1 cellular context compared by ENCODE assay signal in genomic region chr20:32521780-32522524, GRCh38.
TF ChIP-seq lines count a peak whose summit lies in the region.

No MANE protein-coding gene starts in this region.

TF ChIP-seq in K562, 482 proteins besides CTCF, POLR2A, EP300 and RAD21 (continued from another document and continues in another):
- TF ChIP-seq TFE3 (CRISPR knock-in tag; IDR thresholded peaks at IDR 0.05) = no peak
- no peak for TF ChIP-seq U2AF2 (optimal IDR thresholded peaks at IDR 0.05; ENCODE audit: low read depth, low read length)
- no peak for TF ChIP-seq THRB (CRISPR knock-in tag; conservative IDR thresholded peaks at IDR 0.05)
- TF ChIP-seq ATF2 (CRISPR knock-in tag; IDR thresholded peaks at IDR 0.05) = no peak
- TF ChIP-seq ILF3 (IDR thresholded peaks at IDR 0.05; ENCODE audit: borderline replicate concordance) = no peak
- TF ChIP-seq PRDM10 (IDR thresholded peaks at IDR 0.05; ENCODE audit: partially characterized antibody) = no peak
- TF ChIP-seq, protein P1, sequence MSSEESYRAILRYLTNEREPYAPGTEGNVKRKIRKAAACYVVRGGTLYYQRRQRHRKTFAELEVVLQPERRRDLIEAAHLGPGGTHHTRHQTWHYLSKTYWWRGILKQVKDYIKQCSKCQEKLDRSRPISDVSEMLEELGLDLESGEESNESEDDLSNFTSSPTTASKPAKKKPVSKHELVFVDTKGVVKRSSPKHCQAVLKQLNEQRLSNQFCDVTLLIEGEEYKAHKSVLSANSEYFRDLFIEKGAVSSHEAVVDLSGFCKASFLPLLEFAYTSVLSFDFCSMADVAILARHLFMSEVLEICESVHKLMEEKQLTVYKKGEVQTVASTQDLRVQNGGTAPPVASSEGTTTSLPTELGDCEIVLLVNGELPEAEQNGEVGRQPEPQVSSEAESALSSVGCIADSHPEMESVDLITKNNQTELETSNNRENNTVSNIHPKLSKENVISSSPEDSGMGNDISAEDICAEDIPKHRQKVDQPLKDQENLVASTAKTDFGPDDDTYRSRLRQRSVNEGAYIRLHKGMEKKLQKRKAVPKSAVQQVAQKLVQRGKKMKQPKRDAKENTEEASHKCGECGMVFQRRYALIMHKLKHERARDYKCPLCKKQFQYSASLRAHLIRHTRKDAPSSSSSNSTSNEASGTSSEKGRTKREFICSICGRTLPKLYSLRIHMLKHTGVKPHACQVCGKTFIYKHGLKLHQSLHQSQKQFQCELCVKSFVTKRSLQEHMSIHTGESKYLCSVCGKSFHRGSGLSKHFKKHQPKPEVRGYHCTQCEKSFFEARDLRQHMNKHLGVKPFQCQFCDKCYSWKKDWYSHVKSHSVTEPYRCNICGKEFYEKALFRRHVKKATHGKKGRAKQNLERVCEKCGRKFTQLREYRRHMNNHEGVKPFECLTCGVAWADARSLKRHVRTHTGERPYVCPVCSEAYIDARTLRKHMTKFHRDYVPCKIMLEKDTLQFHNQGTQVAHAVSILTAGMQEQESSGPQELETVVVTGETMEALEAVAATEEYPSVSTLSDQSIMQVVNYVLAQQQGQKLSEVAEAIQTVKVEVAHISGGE (CRISPR knock-in tag; IDR thresholded peaks at IDR 0.05) = no peak
- TF ChIP-seq MAFK (IDR thresholded peaks at IDR 0.05; ENCODE audit: low read length) = no peak
- TF ChIP-seq SIRT6 (IDR thresholded peaks at IDR 0.05; ENCODE audit: low read depth, low read length) = no peak
- TF ChIP-seq, protein P2, sequence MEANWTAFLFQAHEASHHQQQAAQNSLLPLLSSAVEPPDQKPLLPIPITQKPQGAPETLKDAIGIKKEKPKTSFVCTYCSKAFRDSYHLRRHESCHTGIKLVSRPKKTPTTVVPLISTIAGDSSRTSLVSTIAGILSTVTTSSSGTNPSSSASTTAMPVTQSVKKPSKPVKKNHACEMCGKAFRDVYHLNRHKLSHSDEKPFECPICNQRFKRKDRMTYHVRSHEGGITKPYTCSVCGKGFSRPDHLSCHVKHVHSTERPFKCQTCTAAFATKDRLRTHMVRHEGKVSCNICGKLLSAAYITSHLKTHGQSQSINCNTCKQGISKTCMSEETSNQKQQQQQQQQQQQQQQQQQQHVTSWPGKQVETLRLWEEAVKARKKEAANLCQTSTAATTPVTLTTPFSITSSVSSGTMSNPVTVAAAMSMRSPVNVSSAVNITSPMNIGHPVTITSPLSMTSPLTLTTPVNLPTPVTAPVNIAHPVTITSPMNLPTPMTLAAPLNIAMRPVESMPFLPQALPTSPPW (CRISPR knock-in tag; IDR thresholded peaks at IDR 0.05) = peak; percentile 48
- TF ChIP-seq KDM1A (IDR thresholded peaks at IDR 0.05) = no peak
- TF ChIP-seq MAZ (CRISPR knock-in tag; conservative IDR thresholded peaks at IDR 0.05 in 1 of 2, IDR thresholded peaks at IDR 0.05 in 1 of 2) = peak; percentile 30 to 87; a peak in 2 of 4 replicates
- no peak for TF ChIP-seq RFX7 (CRISPR knock-in tag; IDR thresholded peaks at IDR 0.05)
- no peak for TF ChIP-seq DIDO1 (tag; IDR thresholded peaks at IDR 0.05; ENCODE audit: low read depth)
- no peak for TF ChIP-seq CBFB (CRISPR knock-in tag; IDR thresholded peaks at IDR 0.05)
- TF ChIP-seq ARHGAP35 (IDR thresholded peaks at IDR 0.05; ENCODE audit: partially characterized antibody) = no peak
- no peak for TF ChIP-seq HINFP (tag; conservative IDR thresholded peaks at IDR 0.05; ENCODE audit: low read depth)
- no peak for TF ChIP-seq ELF1 (tag; IDR thresholded peaks at IDR 0.05)
- no peak for TF ChIP-seq HDAC3 (IDR thresholded peaks at IDR 0.05; ENCODE audit: borderline replicate concordance, partially characterized antibody)
- TF ChIP-seq NCOA2 (IDR thresholded peaks at IDR 0.05; ENCODE audit: partially characterized antibody in 2 of 2) = no peak
- TF ChIP-seq TEAD4 (IDR thresholded peaks at IDR 0.05; ENCODE audit: low read length) = no peak
- no peak for TF ChIP-seq TEAD4 (CRISPR knock-in tag; IDR thresholded peaks at IDR 0.05; ENCODE audit: borderline replicate concordance)
- TF ChIP-seq STAG1 (CRISPR knock-in tag; IDR thresholded peaks at IDR 0.05; ENCODE audit: borderline replicate concordance) = peak; percentile 93
- TF ChIP-seq ZNF707 (CRISPR knock-in tag; conservative IDR thresholded peaks at IDR 0.05) = no peak
- no peak for TF ChIP-seq MYBL2 (IDR thresholded peaks at IDR 0.05; ENCODE audit: low read depth)
- no peak for TF ChIP-seq MYBL2 (CRISPR knock-in tag; IDR thresholded peaks at IDR 0.05; ENCODE audit: borderline replicate concordance)
- TF ChIP-seq ZBTB17 (CRISPR knock-in tag; IDR thresholded peaks at IDR 0.05) = no peak
- no peak for TF ChIP-seq SOX6 (IDR thresholded peaks at IDR 0.05)
- TF ChIP-seq ZKSCAN8 (CRISPR knock-in tag; IDR thresholded peaks at IDR 0.05) = no peak
- TF ChIP-seq NR3C1 (CRISPR knock-in tag; IDR thresholded peaks at IDR 0.05) = no peak
- TF ChIP-seq E2F3 (CRISPR knock-in tag; IDR thresholded peaks at IDR 0.05) = no peak
- TF ChIP-seq, protein P3, sequence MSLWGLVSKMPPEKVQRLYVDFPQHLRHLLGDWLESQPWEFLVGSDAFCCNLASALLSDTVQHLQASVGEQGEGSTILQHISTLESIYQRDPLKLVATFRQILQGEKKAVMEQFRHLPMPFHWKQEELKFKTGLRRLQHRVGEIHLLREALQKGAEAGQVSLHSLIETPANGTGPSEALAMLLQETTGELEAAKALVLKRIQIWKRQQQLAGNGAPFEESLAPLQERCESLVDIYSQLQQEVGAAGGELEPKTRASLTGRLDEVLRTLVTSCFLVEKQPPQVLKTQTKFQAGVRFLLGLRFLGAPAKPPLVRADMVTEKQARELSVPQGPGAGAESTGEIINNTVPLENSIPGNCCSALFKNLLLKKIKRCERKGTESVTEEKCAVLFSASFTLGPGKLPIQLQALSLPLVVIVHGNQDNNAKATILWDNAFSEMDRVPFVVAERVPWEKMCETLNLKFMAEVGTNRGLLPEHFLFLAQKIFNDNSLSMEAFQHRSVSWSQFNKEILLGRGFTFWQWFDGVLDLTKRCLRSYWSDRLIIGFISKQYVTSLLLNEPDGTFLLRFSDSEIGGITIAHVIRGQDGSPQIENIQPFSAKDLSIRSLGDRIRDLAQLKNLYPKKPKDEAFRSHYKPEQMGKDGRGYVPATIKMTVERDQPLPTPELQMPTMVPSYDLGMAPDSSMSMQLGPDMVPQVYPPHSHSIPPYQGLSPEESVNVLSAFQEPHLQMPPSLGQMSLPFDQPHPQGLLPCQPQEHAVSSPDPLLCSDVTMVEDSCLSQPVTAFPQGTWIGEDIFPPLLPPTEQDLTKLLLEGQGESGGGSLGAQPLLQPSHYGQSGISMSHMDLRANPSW (CRISPR knock-in tag; IDR thresholded peaks at IDR 0.05) = no peak
- TF ChIP-seq TEAD2 (tag; IDR thresholded peaks at IDR 0.05) = no peak
- TF ChIP-seq THAP7 (CRISPR knock-in tag; IDR thresholded peaks at IDR 0.05) = no peak
- TF ChIP-seq BDP1 (IDR thresholded peaks at IDR 0.05; ENCODE audit: insufficient read depth, insufficient read length) = no peak
- TF ChIP-seq TAF9B (IDR thresholded peaks at IDR 0.05; ENCODE audit: partially characterized antibody) = no peak
- no peak for TF ChIP-seq ZNF785 (CRISPR knock-in tag; IDR thresholded peaks at IDR 0.05)
- TF ChIP-seq CBFA2T3 (IDR thresholded peaks at IDR 0.05) = no peak
- TF ChIP-seq PTBP1 (IDR thresholded peaks at IDR 0.05; ENCODE audit: low read depth, low read length) = no peak
- TF ChIP-seq, protein P4, sequence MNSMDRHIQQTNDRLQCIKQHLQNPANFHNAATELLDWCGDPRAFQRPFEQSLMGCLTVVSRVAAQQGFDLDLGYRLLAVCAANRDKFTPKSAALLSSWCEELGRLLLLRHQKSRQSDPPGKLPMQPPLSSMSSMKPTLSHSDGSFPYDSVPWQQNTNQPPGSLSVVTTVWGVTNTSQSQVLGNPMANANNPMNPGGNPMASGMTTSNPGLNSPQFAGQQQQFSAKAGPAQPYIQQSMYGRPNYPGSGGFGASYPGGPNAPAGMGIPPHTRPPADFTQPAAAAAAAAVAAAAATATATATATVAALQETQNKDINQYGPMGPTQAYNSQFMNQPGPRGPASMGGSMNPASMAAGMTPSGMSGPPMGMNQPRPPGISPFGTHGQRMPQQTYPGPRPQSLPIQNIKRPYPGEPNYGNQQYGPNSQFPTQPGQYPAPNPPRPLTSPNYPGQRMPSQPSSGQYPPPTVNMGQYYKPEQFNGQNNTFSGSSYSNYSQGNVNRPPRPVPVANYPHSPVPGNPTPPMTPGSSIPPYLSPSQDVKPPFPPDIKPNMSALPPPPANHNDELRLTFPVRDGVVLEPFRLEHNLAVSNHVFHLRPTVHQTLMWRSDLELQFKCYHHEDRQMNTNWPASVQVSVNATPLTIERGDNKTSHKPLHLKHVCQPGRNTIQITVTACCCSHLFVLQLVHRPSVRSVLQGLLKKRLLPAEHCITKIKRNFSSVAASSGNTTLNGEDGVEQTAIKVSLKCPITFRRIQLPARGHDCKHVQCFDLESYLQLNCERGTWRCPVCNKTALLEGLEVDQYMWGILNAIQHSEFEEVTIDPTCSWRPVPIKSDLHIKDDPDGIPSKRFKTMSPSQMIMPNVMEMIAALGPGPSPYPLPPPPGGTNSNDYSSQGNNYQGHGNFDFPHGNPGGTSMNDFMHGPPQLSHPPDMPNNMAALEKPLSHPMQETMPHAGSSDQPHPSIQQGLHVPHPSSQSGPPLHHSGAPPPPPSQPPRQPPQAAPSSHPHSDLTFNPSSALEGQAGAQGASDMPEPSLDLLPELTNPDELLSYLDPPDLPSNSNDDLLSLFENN (IDR thresholded peaks at IDR 0.05; ENCODE audit: low read depth in 2 of 2, low read length in 2 of 2) = peak in 1 of 2 experiments; percentile 47; a peak in 1 of 4 replicates
